In the genomic region with DNA sequence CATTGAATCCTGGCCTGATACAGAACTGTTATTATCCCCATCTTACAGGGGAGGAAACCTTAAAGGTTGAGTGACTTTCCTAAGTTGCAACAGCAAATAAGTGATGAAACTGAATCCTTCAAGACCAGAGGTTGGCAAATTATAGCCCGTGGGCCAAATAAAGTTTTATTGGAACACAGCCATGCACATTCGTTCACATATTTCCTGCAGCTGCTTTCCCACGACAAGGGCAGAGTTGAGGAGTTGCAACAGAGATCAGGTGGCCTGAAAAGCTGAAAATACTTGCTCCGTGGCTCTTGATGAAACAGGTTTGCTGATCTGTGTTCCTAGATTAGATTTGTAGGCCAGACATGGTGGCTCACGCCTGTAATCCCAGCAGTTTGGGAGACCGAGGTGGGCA, we compare ENCODE assay signal across 22 cellular contexts.
A peak's percentile ranks its signal among the peaks of the same experiment; 100 is the strongest.
DNase-seq lines count a peak whose midpoint lies in the region; ATAC-seq and TF ChIP-seq lines count a peak whose summit lies in the region.
"Had no signal": no experiment of that assay in that cellular context is flagged by ENCODE, and none has a peak within 500 bp of the region (broad histone marks: within the 10 kb centered on the region; RNA-seq: fewer than 3 reads in every experiment).

No MANE protein-coding gene starts in this region.

- no peaks in the 10 kb centered on the region for H3K9me3 Mint-ChIP-seq in natural killer cell

- intact Hi-C loops in natural killer cell (cut with micrococcal nuclease), result no loop called here

- no peaks in the 10 kb centered on the region for H3K36me3 Mint-ChIP-seq in natural killer cell
- H3K36me3 Mint-ChIP-seq: CD4-positive, alpha-beta memory T cell had no signal

- no peak overlapping the region for H3K27ac Mint-ChIP-seq in natural killer cell
- H3K27ac Mint-ChIP-seq: HFFc6 had no signal

- TF ChIP-seq POLR2A in NB4 (IDR thresholded peaks at IDR 0.05; ENCODE audit: extremely low read depth, insufficient read length), result no peak

- peaks cover 0 to 14% of the 10 kb centered on the region in 2 donors for H3K27me3 Mint-ChIP-seq in natural killer cell (ENCODE audit: low read depth in 2 of 2)

- no peaks in the 10 kb centered on the region for H3K4me1 Mint-ChIP-seq in natural killer cell
- H3K4me1 Mint-ChIP-seq: CD4-positive, alpha-beta memory T cell had no signal

- no peak overlapping the region for H3K4me3 Mint-ChIP-seq in natural killer cell
- H3K4me3 Mint-ChIP-seq: CD4-positive, alpha-beta memory T cell; HFFc6 had no signal

- no peak for ATAC-seq in natural killer cell
- ATAC-seq: A549 had no signal

- DNase-seq in SIG-M5 treated with dmso at 0.1 percent for 504 hours (lab: John Stamatoyannopoulos, UW; ENCODE audit: unreplicated experiment) (peak; percentile 45), SIG-M5 (lab: John Stamatoyannopoulos, UW) (no peak), NB4 (ENCODE audit: low read depth) (peak; percentile 47), epithelial cell of esophagus (ENCODE audit: low read depth) (peak; percentile 34), natural killer cell (no peak)
- DNase-seq in Jurkat, Clone E6-1 (ENCODE audit: low read depth, low spot score), result peak; percentile 6
- no peak for DNase-seq in activated CD4-positive, alpha-beta T cell treated with anti-CD3 and anti-CD28 coated beads, Interleukin-2, amount 50 U/mL, for 1 hour
- DNase-seq: 8988T; ACHN; AML-193; BE2C; C1 segment of cervical spinal cord; Calu3; CD4-positive, alpha-beta memory T cell; COR-L47; DMS53; DMS79 treated with DMSO at 0.1 percent for 48 hours; GF-D8; GOT3; HFFc6 had no signal

- TF ChIP-seq CTCF in NB4 (IDR thresholded peaks at IDR 0.05; ENCODE audit: low read depth, low read length) (no peak), epithelial cell of esophagus (IDR thresholded peaks at IDR 0.05; ENCODE audit: insufficient read depth, low read depth, low read length, missing control alignments) (no peak), natural killer cell (IDR thresholded peaks at IDR 0.05) (no peak)

- H3K4me3 ChIP-seq in Jurkat, Clone E6-1 (ENCODE audit: low read length), result no peak overlapping the region
- no peak overlapping the region for H3K4me3 ChIP-seq in NB4 (ENCODE audit: low read depth, low read length)
- H3K4me3 ChIP-seq in epithelial cell of esophagus (ENCODE audit: low read length), result no peak overlapping the region
- H3K4me3 ChIP-seq: A549, HAP-1 had no signal

Comparison
In these comparisons a context has a peak if more than half of its experiments do, and no peak if none do; other contexts are left out.
1. DNase-seq: peak in SIG-M5 treated with dmso at 0.1 percent for 504 hours (single experiment), Jurkat, Clone E6-1 (single experiment), NB4 (single experiment) and epithelial cell of esophagus (single experiment); none in SIG-M5 (single experiment), natural killer cell (single experiment) and activated CD4-positive, alpha-beta T cell treated with anti-CD3 and anti-CD28 coated beads, Interleukin-2, amount 50 U/mL, for 1 hour (single experiment).